ENCODE assay signal across 20 cellular contexts in genomic region chr5:10133830-10134229, GRCh38.
DNase-seq lines count a peak whose midpoint lies in the region; ATAC-seq and TF ChIP-seq lines count a peak whose summit lies in the region.
"Had no signal": no experiment of that assay in that cellular context is flagged by ENCODE, and none has a peak within 500 bp of the region (broad histone marks: within the 10 kb centered on the region; RNA-seq: fewer than 3 reads in every experiment).

No MANE protein-coding gene starts in this region.

- H3K27ac ChIP-seq in foreskin keratinocyte, result no peak overlapping the region
- H3K27ac ChIP-seq: ascending aorta, BLaER1, colonic mucosa, sigmoid colon, suprapubic skin had no signal

- H3K4me3 Mint-ChIP-seq in HFFc6 (no peak overlapping the region), WTC11 (no peak overlapping the region)
- H3K4me3 Mint-ChIP-seq in activated naive CD8-positive, alpha-beta T cell treated with anti-CD3 and anti-CD28 coated beads, Interleukin-2, amount 50 U/mL, for 24 hours, result no peak overlapping the region
- H3K4me3 Mint-ChIP-seq: activated B cell treated with CpG ODN at 0.5 μM for 24 hours had no signal

- no peaks in the 10 kb centered on the region for H3K27me3 ChIP-seq in foreskin keratinocyte
- H3K27me3 ChIP-seq: ascending aorta, BLaER1, colonic mucosa, sigmoid colon, suprapubic skin had no signal

- H3K27ac Mint-ChIP-seq in HFFc6 (no peak overlapping the region), WTC11 (no peak overlapping the region)
- H3K27ac Mint-ChIP-seq in activated naive CD8-positive, alpha-beta T cell treated with anti-CD3 and anti-CD28 coated beads, Interleukin-2, amount 50 U/mL, for 24 hours, result no peak overlapping the region
- H3K27ac Mint-ChIP-seq: activated B cell treated with CpG ODN at 0.5 μM for 24 hours had no signal

- H3K27me3 Mint-ChIP-seq in HFFc6 (ENCODE audit: insufficient read depth), result peaks cover 2% of the 10 kb centered on the region; the same call in 1 of the 2 replicates
- no peaks in the 10 kb centered on the region for H3K27me3 Mint-ChIP-seq in WTC11 (ENCODE audit: low read depth)
- H3K27me3 Mint-ChIP-seq in activated naive CD8-positive, alpha-beta T cell treated with anti-CD3 and anti-CD28 coated beads, Interleukin-2, amount 50 U/mL, for 24 hours, result peaks cover 3% of the 10 kb centered on the region
- H3K27me3 Mint-ChIP-seq: activated B cell treated with CpG ODN at 0.5 μM for 24 hours had no signal

- H3K9me3 Mint-ChIP-seq in HFFc6 (no peaks in the 10 kb centered on the region), WTC11 (no peaks in the 10 kb centered on the region)
- H3K9me3 Mint-ChIP-seq in activated naive CD8-positive, alpha-beta T cell treated with anti-CD3 and anti-CD28 coated beads, Interleukin-2, amount 50 U/mL, for 24 hours, result no peaks in the 10 kb centered on the region
- H3K9me3 Mint-ChIP-seq: activated B cell treated with CpG ODN at 0.5 μM for 24 hours had no signal

- ATAC-seq in foreskin keratinocyte (no peak), WTC11 (no peak), HG02588 (IDR thresholded peaks at IDR 0.05; ENCODE audit: unreplicated experiment) (no peak)
- ATAC-seq in activated naive CD8-positive, alpha-beta T cell treated with anti-CD3 and anti-CD28 coated beads, Interleukin-2, amount 50 U/mL, for 24 hours, result no peak

- POLR2A ChIA-PET in WTC11 (lab: Charles Lee), result interaction anchor here (0.6 kb wide), 1 partner anchor 22 kb away, joined by 3 read pairs; no protein-coding TSS in a partner anchor

- TF ChIP-seq CTCF in HFFc6 (IDR thresholded peaks at IDR 0.05), result peak; percentile 43
- TF ChIP-seq CTCF in foreskin keratinocyte (conservative IDR thresholded peaks at IDR 0.05), result peak; percentile 31
- no peak for TF ChIP-seq CTCF in WTC11 (IDR thresholded peaks at IDR 0.05)

- H3K4me1 Mint-ChIP-seq in HFFc6 (ENCODE audit: low read depth) (no peaks in the 10 kb centered on the region; the same call in 1 of the 2 replicates), WTC11 (no peaks in the 10 kb centered on the region)
- no peaks in the 10 kb centered on the region for H3K4me1 Mint-ChIP-seq in activated naive CD8-positive, alpha-beta T cell treated with anti-CD3 and anti-CD28 coated beads, Interleukin-2, amount 50 U/mL, for 24 hours
- H3K4me1 Mint-ChIP-seq: activated B cell treated with CpG ODN at 0.5 μM for 24 hours had no signal

- DNase-seq in AG20443 (ENCODE audit: low spot score), result peak; percentile 48
- peak; percentile 34 for DNase-seq in HFFc6
- peak; percentile 21 for DNase-seq in SK-N-DZ (ENCODE audit: low spot score)
- DNase-seq in foreskin keratinocyte, result no peak
- DNase-seq in WTC11 (ENCODE audit: low spot score), result no peak
- no peak for DNase-seq in activated naive CD8-positive, alpha-beta T cell treated with anti-CD3 and anti-CD28 coated beads, Interleukin-2, amount 50 U/mL, for 24 hours
- DNase-seq in activated T-cell treated with anti-CD3 and anti-CD28 coated beads, Interleukin-2, amount 50 U/mL, for 1 hour, result no peak
- DNase-seq: activated B cell treated with CpG ODN at 0.5 μM for 24 hours, activated gamma-delta T cell, colonic mucosa, DMS153, kidney glomerular epithelial cell, NCI-H226, occipital lobe, OCI-M1, sigmoid colon had no signal

- no peaks in the 10 kb centered on the region for H3K4me1 ChIP-seq in foreskin keratinocyte
- H3K4me1 ChIP-seq: ascending aorta, BLaER1, colonic mucosa, sigmoid colon, suprapubic skin had no signal

- no peaks in the 10 kb centered on the region for H3K36me3 Mint-ChIP-seq in HFFc6 (ENCODE audit: low read depth)
- no peaks in the 10 kb centered on the region for H3K36me3 Mint-ChIP-seq in WTC11
- no peaks in the 10 kb centered on the region for H3K36me3 Mint-ChIP-seq in activated naive CD8-positive, alpha-beta T cell treated with anti-CD3 and anti-CD28 coated beads, Interleukin-2, amount 50 U/mL, for 24 hours (ENCODE audit: low read depth)

- CTCF ChIA-PET in WTC11 (lab: Charles Lee), result interaction anchor here (0.6 to 1.9 kb wide), 6 partner anchors 30 to 590 kb away, joined by 3 to 9 read pairs (median 3); no protein-coding TSS in a partner anchor

TF ChIP-seq in WTC11, 78 proteins besides CTCF, POLR2A, EP300 and RAD21:
- TF ChIP-seq PRRX2 (CRISPR knock-in tag; IDR thresholded peaks at IDR 0.05) (no peak), JUN (CRISPR knock-in tag; IDR thresholded peaks at IDR 0.05) (no peak), IRF1 (CRISPR knock-in tag; IDR thresholded peaks at IDR 0.05) (no peak), ETV6 (CRISPR knock-in tag; IDR thresholded peaks at IDR 0.05) (no peak), MAX (CRISPR knock-in tag; IDR thresholded peaks at IDR 0.05) (no peak), ZNF532 (CRISPR knock-in tag; IDR thresholded peaks at IDR 0.05; ENCODE audit: borderline replicate concordance) (no peak), ZBTB21 (CRISPR knock-in tag; IDR thresholded peaks at IDR 0.05; ENCODE audit: borderline replicate concordance) (no peak), SMAD3 (CRISPR knock-in tag; IDR thresholded peaks at IDR 0.05; ENCODE audit: borderline replicate concordance) (no peak)
TF ChIP-seq in WTC11: peak in this region for 0.

Comparison
In these comparisons a context has a peak if more than half of its experiments do, and no peak if none do; other contexts are left out.
1. DNase-seq: peak in AG20443 (single experiment), HFFc6 (single experiment) and SK-N-DZ (single experiment); none in foreskin keratinocyte (0 of 2), WTC11 (single experiment), activated naive CD8-positive, alpha-beta T cell treated with anti-CD3 and anti-CD28 coated beads, Interleukin-2, amount 50 U/mL, for 24 hours (single experiment) and activated T-cell treated with anti-CD3 and anti-CD28 coated beads, Interleukin-2, amount 50 U/mL, for 1 hour (single experiment).